Comparison of ENCODE assay signal across 31 cellular contexts in the genomic region with DNA sequence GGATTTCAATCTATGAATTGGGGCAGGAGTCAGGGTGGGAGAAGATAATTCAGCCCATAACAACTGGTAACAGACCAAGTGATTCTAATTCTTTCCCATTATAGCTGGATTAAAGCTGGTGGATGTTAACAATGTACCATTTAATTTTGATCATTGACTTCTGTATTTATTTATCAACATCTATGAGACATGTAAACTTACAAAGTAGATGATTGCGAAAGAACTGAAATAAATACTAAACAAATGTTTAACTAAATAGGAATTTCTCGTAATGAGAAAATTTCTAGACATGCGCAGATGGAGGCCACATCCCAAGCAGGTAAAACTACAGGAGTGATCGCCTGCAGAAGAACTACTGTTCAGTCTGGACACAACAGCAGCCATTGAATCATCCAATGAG.
"Had no signal": no experiment of that assay in that cellular context is flagged by ENCODE, and none has a peak within 500 bp of the region (broad histone marks: within the 10 kb centered on the region; RNA-seq: fewer than 3 reads in every experiment).

No MANE protein-coding gene starts in this region.

- H3K4me1 ChIP-seq: neural progenitor cell, parathyroid adenoma, spleen, stomach, thyroid gland, upper lobe of left lung had no signal

- H3K36me3 Mint-ChIP-seq: neural progenitor cell had no signal

- H3K4me3 Mint-ChIP-seq: naive thymus-derived CD4-positive, alpha-beta T cell; natural killer cell; nephron; neural progenitor cell; stimulated activated effector memory CD8-positive, alpha-beta T cell treated with anti-CD3 and anti-CD28 coated beads, Interleukin-12 subunit alpha, Interleukin-12 subunit beta, amount 100 ng/mL, for 72 hours; stimulated activated naive B cell treated with anti-CD40 and anti-IgM and Interleukin-4, amounts not matched to agents 10 μg/mL and 1 μg/mL and 100 μg/mL, for 72 hours; stimulated activated naive CD8-positive, alpha-beta T cell treated with anti-CD3 and anti-CD28 coated beads, Interleukin-15, Interleukin-2, amounts not matched to agents 100 ng/mL and 50 ng/mL, for 24 hours had no signal

- H3K27ac Mint-ChIP-seq: natural killer cell; nephron; neural progenitor cell; progenitor cell of endocrine pancreas; stimulated activated effector memory CD8-positive, alpha-beta T cell treated with anti-CD3 and anti-CD28 coated beads, Interleukin-12 subunit alpha, Interleukin-12 subunit beta, amount 100 ng/mL, for 72 hours; stimulated activated naive B cell treated with anti-CD40 and anti-IgM and Interleukin-4, amounts not matched to agents 10 μg/mL and 1 μg/mL and 100 μg/mL, for 72 hours; stimulated activated naive CD8-positive, alpha-beta T cell treated with anti-CD3 and anti-CD28 coated beads, Interleukin-15, Interleukin-2, amounts not matched to agents 100 ng/mL and 50 ng/mL, for 24 hours had no signal

- H3K4me2 ChIP-seq: neural progenitor cell, smooth muscle cell had no signal

- H3K9me3 ChIP-seq: ovary, stomach, thoracic aorta, thyroid gland, upper lobe of left lung, vagina had no signal

- H3K27me3 Mint-ChIP-seq: naive thymus-derived CD4-positive, alpha-beta T cell; progenitor cell of endocrine pancreas; stimulated activated naive B cell treated with anti-CD40 and anti-IgM and Interleukin-4, amounts not matched to agents 10 μg/mL and 1 μg/mL and 100 μg/mL, for 72 hours; stimulated activated naive CD8-positive, alpha-beta T cell treated with anti-CD3 and anti-CD28 coated beads, Interleukin-15, Interleukin-2, amounts not matched to agents 100 ng/mL and 50 ng/mL, for 24 hours had no signal

- H3K4me1 Mint-ChIP-seq: natural killer cell; neural progenitor cell; stimulated activated naive B cell treated with anti-CD40 and anti-IgM and Interleukin-4, amounts not matched to agents 10 μg/mL and 1 μg/mL and 100 μg/mL, for 72 hours had no signal

- H3K4me3 ChIP-seq: neural progenitor cell, ovary, psoas muscle, skin epidermis, smooth muscle cell, spleen, stomach, thoracic aorta, thyroid gland, tibial nerve, upper lobe of left lung, vagina had no signal

- H3K9ac ChIP-seq: neural progenitor cell, parathyroid adenoma had no signal

- FAIRE-seq: urothelium cell line had no signal

- ATAC-seq: naive thymus-derived CD4-positive, alpha-beta T cell; natural killer cell; psoas muscle; right cardiac atrium; sciatic nerve; stimulated activated effector memory CD8-positive, alpha-beta T cell treated with anti-CD3 and anti-CD28 coated beads, Interleukin-12 subunit alpha, Interleukin-12 subunit beta, amount 100 ng/mL, for 72 hours; stimulated activated naive B cell treated with anti-CD40 and anti-IgM and Interleukin-4, amounts not matched to agents 10 μg/mL and 1 μg/mL and 100 μg/mL, for 72 hours had no signal

- H3K27me3 ChIP-seq: neural progenitor cell, ovary, spleen, stomach, thyroid gland, tibial nerve, upper lobe of left lung, vagina had no signal

- H2AFZ ChIP-seq: neural progenitor cell, parathyroid adenoma had no signal

- DNase-seq: naive thymus-derived CD4-positive, alpha-beta T cell; natural killer cell; occipital lobe; ovary; posterior cingulate gyrus; psoas muscle; right cardiac atrium; spleen; stimulated activated CD4-positive, alpha-beta T cell treated with anti-CD3 and anti-CD28 coated beads, Interleukin-12 subunit alpha, Interleukin-12 subunit beta, amount 100 ng/mL, for 4 hours; stimulated activated CD4-positive, alpha-beta T cell treated with anti-CD3 and anti-CD28 coated beads, Interleukin-1b, Interleukin-23, amount 100 ng/mL, for 48 hours; stimulated activated CD4-positive, alpha-beta T cell treated with anti-CD3 and anti-CD28 coated beads, Interleukin-2, amount 100 ng/mL, for 48 hours; stimulated activated CD4-positive, alpha-beta T cell treated with anti-CD3 and anti-CD28 coated beads, Interleukin-4, amount 100 ng/mL, for 24 hours; stimulated activated naive B cell treated with anti-CD40 and anti-IgM and Interleukin-4, amounts not matched to agents 10 μg/mL and 1 μg/mL and 100 μg/mL, for 72 hours; stimulated activated naive CD4-positive, alpha-beta T cell treated with Interleukin-2 at 50 U/mL for 16 hours; stomach; thyroid gland; trophoblast cell; upper lobe of left lung had no signal

- H3K36me3 ChIP-seq: neural progenitor cell, ovary, spleen, stomach, thoracic aorta, thyroid gland, tibial nerve, upper lobe of left lung, vagina had no signal

- H3K27ac ChIP-seq: neural progenitor cell, ovary, parathyroid adenoma, psoas muscle, skin epidermis, spleen, stomach, thoracic aorta, thyroid gland, tibial nerve, upper lobe of left lung, vagina had no signal
